Comparison of ENCODE assay signal across 13 cellular contexts in genomic region chr2:25312958-25313710, GRCh38. TPM values are rescaled to one million over a fixed set of nuclear protein-coding genes. Genes with fewer than 3 reads are reported as not detected.
DNase-seq lines count a peak whose midpoint lies in the region; TF ChIP-seq lines count a peak whose summit lies in the region.
"Had no signal": no experiment of that assay in that cellular context is flagged by ENCODE, and none has a peak within 500 bp of the region (broad histone marks: within the 10 kb centered on the region; RNA-seq: fewer than 3 reads in every experiment).

No MANE protein-coding gene starts in this region.

- H3K36me3 ChIP-seq in tibial artery: peaks cover 0 to 31% (median 24%) of the 10 kb centered on the region in 3 donors
- H3K36me3 ChIP-seq: SJSA1 had no signal

- TF ChIP-seq CTCF in nephron (IDR thresholded peaks at IDR 0.05; ENCODE audit: unreplicated experiment in 3 of 3): no peak
- TF ChIP-seq CTCF in tibial artery (IDR thresholded peaks at IDR 0.05): no peak

- DNase-seq in stimulated activated CD4-positive, alpha-beta T cell treated with anti-CD3 and anti-CD28 coated beads, Interleukin-15, amount 100 ng/mL, for 24 hours: peak; percentile 62
- DNase-seq in stimulated activated CD4-positive, alpha-beta T cell treated with anti-CD3 and anti-CD28 coated beads, Interleukin-1b, Interleukin-23, amount 100 ng/mL, for 48 hours: no peak
- DNase-seq in activated T-helper 2 cell treated with anti-CD3 and anti-CD28 coated beads, Interferon-gamma antibody, Interleukin-2, Interleukin-4, amounts not matched to agents 10 μg/mL and 5 μg/mL and 100 μg/mL, durations not matched to agents 14 hours and 24 hours and 36 hours (ENCODE audit: low spot score): no peak
- DNase-seq in tibial artery: no peak
- DNase-seq in retina: no peak
- no peak for DNase-seq in NCI-H2107 (lab: John Stamatoyannopoulos, UW)
- no peak for DNase-seq in AG08396 (ENCODE audit: low spot score)
- DNase-seq: C1 segment of cervical spinal cord, cerebellar nuclear complex, NCI-H526 had no signal

- intact Hi-C loops in activated T-helper 2 cell treated with anti-CD3 and anti-CD28 coated beads, Interferon-gamma antibody, Interleukin-2, Interleukin-4, amounts not matched to agents 10 μg/mL and 5 μg/mL and 100 μg/mL, durations not matched to agents 14 hours and 24 hours and 36 hours (cut with micrococcal nuclease): loop anchor here (5.0 kb wide), 1 partner anchor 49 kb away; no protein-coding TSS in a partner anchor
- intact Hi-C loops in tibial artery (cut with DNase I; ENCODE audit: low total_unique reads): no loop called here

- H3K27me3 Mint-ChIP-seq in activated T-helper 2 cell treated with anti-CD3 and anti-CD28 coated beads, Interferon-gamma antibody, Interleukin-2, Interleukin-4, amounts not matched to agents 10 μg/mL and 5 μg/mL and 100 μg/mL, durations not matched to agents 14 hours and 24 hours and 36 hours (ENCODE audit: low read depth): no peaks in the 10 kb centered on the region
- no peaks in the 10 kb centered on the region for H3K27me3 Mint-ChIP-seq in nephron (ENCODE audit: low read depth)

- H3K4me1 ChIP-seq in tibial artery: peaks cover 6 to 54% (median 35%) of the 10 kb centered on the region in 4 donors
- H3K4me1 ChIP-seq: SJSA1 had no signal

- no peaks in the 10 kb centered on the region for H3K27me3 ChIP-seq in tibial artery
- H3K27me3 ChIP-seq: SJSA1 had no signal

- H3K9me3 Mint-ChIP-seq in activated T-helper 2 cell treated with anti-CD3 and anti-CD28 coated beads, Interferon-gamma antibody, Interleukin-2, Interleukin-4, amounts not matched to agents 10 μg/mL and 5 μg/mL and 100 μg/mL, durations not matched to agents 14 hours and 24 hours and 36 hours: no peaks in the 10 kb centered on the region
- H3K9me3 Mint-ChIP-seq in nephron: no peaks in the 10 kb centered on the region

- H3K36me3 Mint-ChIP-seq in activated T-helper 2 cell treated with anti-CD3 and anti-CD28 coated beads, Interferon-gamma antibody, Interleukin-2, Interleukin-4, amounts not matched to agents 10 μg/mL and 5 μg/mL and 100 μg/mL, durations not matched to agents 14 hours and 24 hours and 36 hours (ENCODE audit: low read depth): peaks cover 64% of the 10 kb centered on the region
- peaks cover 19% of the 10 kb centered on the region for H3K36me3 Mint-ChIP-seq in nephron (ENCODE audit: low read depth)

- H3K27ac Mint-ChIP-seq in activated T-helper 2 cell treated with anti-CD3 and anti-CD28 coated beads, Interferon-gamma antibody, Interleukin-2, Interleukin-4, amounts not matched to agents 10 μg/mL and 5 μg/mL and 100 μg/mL, durations not matched to agents 14 hours and 24 hours and 36 hours: peak overlapping the region; percentile 97
- peak overlapping the region; percentile 66 to 92 (median 88) for H3K27ac Mint-ChIP-seq in nephron

- peak overlapping the region; percentile 86 for H3K4me3 Mint-ChIP-seq in activated T-helper 2 cell treated with anti-CD3 and anti-CD28 coated beads, Interferon-gamma antibody, Interleukin-2, Interleukin-4, amounts not matched to agents 10 μg/mL and 5 μg/mL and 100 μg/mL, durations not matched to agents 14 hours and 24 hours and 36 hours (ENCODE audit: low read depth)
- no peak overlapping the region for H3K4me3 Mint-ChIP-seq in nephron

- no peak overlapping the region for H3K27ac ChIP-seq in tibial artery
- H3K27ac ChIP-seq: parathyroid adenoma, SJSA1 had no signal

- H3K9me3 ChIP-seq in tibial artery: no peaks in the 10 kb centered on the region
- H3K9me3 ChIP-seq: SJSA1 had no signal

- H3K4me3 ChIP-seq in tibial artery: no peak overlapping the region
- H3K4me3 ChIP-seq: SJSA1 had no signal

- peaks cover 64% of the 10 kb centered on the region for H3K4me1 Mint-ChIP-seq in activated T-helper 2 cell treated with anti-CD3 and anti-CD28 coated beads, Interferon-gamma antibody, Interleukin-2, Interleukin-4, amounts not matched to agents 10 μg/mL and 5 μg/mL and 100 μg/mL, durations not matched to agents 14 hours and 24 hours and 36 hours (ENCODE audit: low read depth)
- H3K4me1 Mint-ChIP-seq in nephron: peaks cover 70% of the 10 kb centered on the region

RNA-seq across cellular contexts. Expression of gene DNMT3A, which starts 28.6 kb away (rescaled TPM):
- 86.8 and 91.3 TPM in 2 replicates for total RNA-seq in activated T-helper 2 cell treated with anti-CD3 and anti-CD28 coated beads, Interferon-gamma antibody, Interleukin-2, Interleukin-4, amounts not matched to agents 10 μg/mL and 5 μg/mL and 100 μg/mL, durations not matched to agents 14 hours and 24 hours and 36 hours
